24 cellular contexts compared by ENCODE assay signal in the genomic region with DNA sequence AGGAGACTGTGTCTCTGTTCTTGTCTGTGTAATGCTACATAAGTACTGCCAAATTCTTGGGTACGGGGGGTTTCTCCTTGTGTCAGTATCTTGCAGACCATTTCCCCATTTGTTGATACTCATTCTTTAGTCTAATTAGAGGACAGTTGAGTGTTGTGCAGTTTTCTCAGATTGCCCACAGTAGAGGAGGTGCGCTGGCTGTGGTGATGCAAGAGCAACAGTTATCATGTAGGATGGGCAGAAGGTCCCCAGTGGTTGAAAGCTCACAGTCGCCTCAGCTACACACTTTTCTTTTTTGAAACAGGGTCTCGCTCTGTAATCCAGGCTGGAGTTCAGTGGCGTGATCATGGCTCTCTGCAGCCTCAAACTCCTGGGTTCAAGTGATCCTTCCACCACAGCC.
"Had no signal": no experiment of that assay in that cellular context is flagged by ENCODE, and none has a peak within 500 bp of the region (broad histone marks: within the 10 kb centered on the region; RNA-seq: fewer than 3 reads in every experiment).

No MANE protein-coding gene starts in this region.

- H3K9me3 Mint-ChIP-seq: activated B cell treated with CpG ODN at 0.5 μM for 24 hours; activated CD4-positive, alpha-beta T cell treated with anti-CD3 and anti-CD28 coated beads, Interleukin-2, amount 10 ng/mL, durations not matched to agents 24 days and 14 days; activated naive CD4-positive, alpha-beta T cell treated with anti-CD3 and anti-CD28 coated beads for 36 hours; activated T-helper 17 cell treated with anti-CD3 and anti-CD28 coated beads, Interleukin-2, amount 50 U/mL, for 72 hours; T-helper 1 cell treated with Interleukin-12 subunit alpha and Interleukin-12 subunit beta and Interleukin-4 antibody, amounts not matched to agents 30 μg/mL and 1 μg/mL, for 36 hours had no signal

- H3K4me3 Mint-ChIP-seq: activated B cell treated with CpG ODN at 0.5 μM for 24 hours; activated CD4-positive, alpha-beta T cell treated with anti-CD3 and anti-CD28 coated beads, Interleukin-2, amount 10 ng/mL, durations not matched to agents 24 days and 14 days; activated naive CD4-positive, alpha-beta T cell treated with anti-CD3 and anti-CD28 coated beads for 36 hours; activated naive CD8-positive, alpha-beta T cell; activated T-helper 17 cell treated with anti-CD3 and anti-CD28 coated beads, Interleukin-2, amount 50 U/mL, for 72 hours; brain; T-helper 1 cell treated with Interleukin-12 subunit alpha and Interleukin-12 subunit beta and Interleukin-4 antibody, amounts not matched to agents 30 μg/mL and 1 μg/mL, for 36 hours had no signal

- H3K9me3 ChIP-seq: MG63 had no signal

- H3K27me3 ChIP-seq: MG63 had no signal

- H3K27ac Mint-ChIP-seq: activated B cell treated with CpG ODN at 0.5 μM for 24 hours; activated CD4-positive, alpha-beta T cell treated with anti-CD3 and anti-CD28 coated beads, Interleukin-2, amount 10 ng/mL, durations not matched to agents 24 days and 14 days; activated naive CD4-positive, alpha-beta T cell treated with anti-CD3 and anti-CD28 coated beads for 36 hours; activated naive CD8-positive, alpha-beta T cell; activated T-helper 17 cell treated with anti-CD3 and anti-CD28 coated beads, Interleukin-2, amount 50 U/mL, for 72 hours; brain; T-helper 1 cell treated with Interleukin-12 subunit alpha and Interleukin-12 subunit beta and Interleukin-4 antibody, amounts not matched to agents 30 μg/mL and 1 μg/mL, for 36 hours had no signal

- H3K4me3 ChIP-seq: MG63 had no signal

- H3K4me1 Mint-ChIP-seq: activated CD4-positive, alpha-beta T cell treated with anti-CD3 and anti-CD28 coated beads, Interleukin-2, amount 10 ng/mL, durations not matched to agents 24 days and 14 days; activated T-helper 17 cell treated with anti-CD3 and anti-CD28 coated beads, Interleukin-2, amount 50 U/mL, for 72 hours had no signal

- H3K27me3 Mint-ChIP-seq: activated T-helper 17 cell treated with anti-CD3 and anti-CD28 coated beads, Interleukin-2, amount 50 U/mL, for 72 hours; brain had no signal

- ATAC-seq: activated T-helper 17 cell treated with anti-CD3 and anti-CD28 coated beads, Interleukin-2, amount 50 U/mL, for 72 hours had no signal

- H3K36me3 ChIP-seq: MG63 had no signal

- DNase-seq: activated B cell treated with CpG ODN at 0.5 μM for 24 hours; activated CD4-positive, alpha-beta T cell treated with anti-CD3 and anti-CD28 coated beads for 1 hour; activated CD4-positive, alpha-beta T cell treated with anti-CD3 and anti-CD28 coated beads, Interleukin-2, amount 10 ng/mL, durations not matched to agents 24 days and 14 days; activated CD4-positive, alpha-beta T cell treated with anti-CD3 and anti-CD28 coated beads, Interleukin-2, amount 50 U/mL, for 48 hours; activated gamma-delta T cell; activated naive CD4-positive, alpha-beta T cell treated with anti-CD3 and anti-CD28 coated beads for 36 hours; activated T-cell treated with anti-CD3 and anti-CD28 coated beads for 4 hours; activated T-cell treated with anti-CD3 and anti-CD28 coated beads, Interleukin-2, amount 50 U/mL, for 48 hours; amygdala; cerebellar nuclear complex; IMR-90; KG1; MG63; NCI-H1092 treated with DMSO at 0.1 percent for 48 hours; NCI-H1436; NCI-H1694 treated with DMSO at 0.1 percent for 48 hours; NCI-H2081; NCI-H510A treated with DMSO at 0.1 percent for 48 hours; NCI-H69; NK-92 treated with Interleukin-12 subunit alpha and Interleukin-12 subunit beta, amount 100 ng/mL, for 24 hours had no signal
